ENCODE assay signal across 1 cellular context in the genomic region with DNA sequence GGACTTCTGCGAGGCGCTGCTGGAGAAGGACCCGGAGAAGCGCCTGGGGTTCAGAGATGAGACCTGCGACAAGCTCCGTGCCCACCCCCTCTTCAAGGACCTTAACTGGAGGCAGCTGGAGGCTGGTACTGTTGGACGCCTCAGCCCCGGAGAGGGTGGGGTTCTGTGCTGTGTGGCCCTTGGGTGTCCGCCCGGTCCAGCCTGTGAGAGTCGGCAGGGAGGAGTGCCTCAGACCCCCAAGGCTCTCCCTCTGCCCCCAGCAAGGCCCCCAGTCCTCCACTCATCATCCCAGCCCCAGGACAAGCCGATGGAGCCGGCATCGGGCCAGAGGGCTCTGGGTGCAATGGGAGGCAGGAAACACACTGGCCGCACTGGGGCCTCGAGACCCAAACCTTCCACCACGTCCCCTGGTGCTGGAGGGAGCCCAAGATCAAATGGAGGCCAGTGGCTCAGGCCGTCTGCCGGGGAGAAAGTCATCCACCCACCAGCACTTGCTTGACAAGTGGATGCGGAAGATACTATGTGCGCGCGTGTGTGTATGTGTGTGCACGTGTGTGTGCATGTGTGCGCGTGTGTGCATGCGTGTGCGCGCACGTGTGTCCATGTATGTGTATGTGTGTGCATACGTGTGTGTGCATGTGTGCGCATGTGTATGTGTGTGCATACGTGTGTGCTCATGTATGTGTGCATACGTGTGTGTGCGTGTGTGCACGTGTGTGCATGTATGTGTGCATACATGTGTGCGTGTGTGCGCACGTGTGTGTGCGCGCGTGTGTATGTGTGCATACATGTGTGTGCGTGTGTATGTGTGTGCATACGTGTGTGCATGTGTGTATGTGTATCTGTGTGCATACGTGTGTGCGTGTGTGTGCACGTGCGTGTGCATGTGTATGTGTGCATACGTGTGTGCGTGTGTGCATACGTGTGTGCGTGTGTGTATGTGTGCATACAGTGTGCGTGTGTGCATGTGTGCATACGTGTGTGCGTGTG.
TF ChIP-seq lines count a peak whose summit lies in the region.

No MANE protein-coding gene starts in this region.

TF ChIP-seq in HEK293, 187 proteins besides CTCF, POLR2A, EP300 and RAD21 (continued from another document):
- TF ChIP-seq, protein P1, sequence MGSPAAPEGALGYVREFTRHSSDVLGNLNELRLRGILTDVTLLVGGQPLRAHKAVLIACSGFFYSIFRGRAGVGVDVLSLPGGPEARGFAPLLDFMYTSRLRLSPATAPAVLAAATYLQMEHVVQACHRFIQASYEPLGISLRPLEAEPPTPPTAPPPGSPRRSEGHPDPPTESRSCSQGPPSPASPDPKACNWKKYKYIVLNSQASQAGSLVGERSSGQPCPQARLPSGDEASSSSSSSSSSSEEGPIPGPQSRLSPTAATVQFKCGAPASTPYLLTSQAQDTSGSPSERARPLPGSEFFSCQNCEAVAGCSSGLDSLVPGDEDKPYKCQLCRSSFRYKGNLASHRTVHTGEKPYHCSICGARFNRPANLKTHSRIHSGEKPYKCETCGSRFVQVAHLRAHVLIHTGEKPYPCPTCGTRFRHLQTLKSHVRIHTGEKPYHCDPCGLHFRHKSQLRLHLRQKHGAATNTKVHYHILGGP (tag by site-specific recombination; IDR thresholded peaks at IDR 0.05) = no peak
- TF ChIP-seq, protein P2, sequence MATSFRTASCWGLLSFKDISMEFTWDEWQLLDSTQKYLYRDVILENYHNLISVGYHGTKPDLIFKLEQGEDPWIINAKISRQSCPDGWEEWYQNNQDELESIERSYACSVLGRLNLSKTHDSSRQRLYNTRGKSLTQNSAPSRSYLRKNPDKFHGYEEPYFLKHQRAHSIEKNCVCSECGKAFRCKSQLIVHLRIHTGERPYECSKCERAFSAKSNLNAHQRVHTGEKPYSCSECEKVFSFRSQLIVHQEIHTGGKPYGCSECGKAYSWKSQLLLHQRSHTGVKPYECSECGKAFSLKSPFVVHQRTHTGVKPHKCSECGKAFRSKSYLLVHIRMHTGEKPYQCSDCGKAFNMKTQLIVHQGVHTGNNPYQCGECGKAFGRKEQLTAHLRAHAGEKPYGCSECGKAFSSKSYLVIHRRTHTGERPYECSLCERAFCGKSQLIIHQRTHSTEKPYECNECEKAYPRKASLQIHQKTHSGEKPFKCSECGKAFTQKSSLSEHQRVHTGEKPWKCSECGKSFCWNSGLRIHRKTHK (tag by site-specific recombination; IDR thresholded peaks at IDR 0.05) = no peak
- TF ChIP-seq HOXA7 (CRISPR knock-in tag; IDR thresholded peaks at IDR 0.05; ENCODE audit: borderline replicate concordance) (no peak), KLF9 (tag by site-specific recombination; IDR thresholded peaks at IDR 0.05; ENCODE audit: low read depth) (peak; percentile 34; the same call in 1 of the 2 replicates), ZNF311 (tag by site-specific recombination; IDR thresholded peaks at IDR 0.05; ENCODE audit: borderline replicate concordance) (no peak), ZNF623 (tag by site-specific recombination; IDR thresholded peaks at IDR 0.05) (no peak), KLF16 (tag by site-specific recombination; IDR thresholded peaks at IDR 0.05) (no peak), ZNF621 (tag by site-specific recombination; IDR thresholded peaks at IDR 0.05) (no peak), ZNF76 (tag by site-specific recombination; IDR thresholded peaks at IDR 0.05; ENCODE audit: borderline replicate concordance, low read depth) (no peak)
- TF ChIP-seq, protein P3, sequence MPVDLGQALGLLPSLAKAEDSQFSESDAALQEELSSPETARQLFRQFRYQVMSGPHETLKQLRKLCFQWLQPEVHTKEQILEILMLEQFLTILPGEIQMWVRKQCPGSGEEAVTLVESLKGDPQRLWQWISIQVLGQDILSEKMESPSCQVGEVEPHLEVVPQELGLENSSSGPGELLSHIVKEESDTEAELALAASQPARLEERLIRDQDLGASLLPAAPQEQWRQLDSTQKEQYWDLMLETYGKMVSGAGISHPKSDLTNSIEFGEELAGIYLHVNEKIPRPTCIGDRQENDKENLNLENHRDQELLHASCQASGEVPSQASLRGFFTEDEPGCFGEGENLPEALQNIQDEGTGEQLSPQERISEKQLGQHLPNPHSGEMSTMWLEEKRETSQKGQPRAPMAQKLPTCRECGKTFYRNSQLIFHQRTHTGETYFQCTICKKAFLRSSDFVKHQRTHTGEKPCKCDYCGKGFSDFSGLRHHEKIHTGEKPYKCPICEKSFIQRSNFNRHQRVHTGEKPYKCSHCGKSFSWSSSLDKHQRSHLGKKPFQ (tag by site-specific recombination; IDR thresholded peaks at IDR 0.05) = 0 out of 2 replicates have a peak, but pooled peaks have one; percentile 23
- TF ChIP-seq, protein P4, sequence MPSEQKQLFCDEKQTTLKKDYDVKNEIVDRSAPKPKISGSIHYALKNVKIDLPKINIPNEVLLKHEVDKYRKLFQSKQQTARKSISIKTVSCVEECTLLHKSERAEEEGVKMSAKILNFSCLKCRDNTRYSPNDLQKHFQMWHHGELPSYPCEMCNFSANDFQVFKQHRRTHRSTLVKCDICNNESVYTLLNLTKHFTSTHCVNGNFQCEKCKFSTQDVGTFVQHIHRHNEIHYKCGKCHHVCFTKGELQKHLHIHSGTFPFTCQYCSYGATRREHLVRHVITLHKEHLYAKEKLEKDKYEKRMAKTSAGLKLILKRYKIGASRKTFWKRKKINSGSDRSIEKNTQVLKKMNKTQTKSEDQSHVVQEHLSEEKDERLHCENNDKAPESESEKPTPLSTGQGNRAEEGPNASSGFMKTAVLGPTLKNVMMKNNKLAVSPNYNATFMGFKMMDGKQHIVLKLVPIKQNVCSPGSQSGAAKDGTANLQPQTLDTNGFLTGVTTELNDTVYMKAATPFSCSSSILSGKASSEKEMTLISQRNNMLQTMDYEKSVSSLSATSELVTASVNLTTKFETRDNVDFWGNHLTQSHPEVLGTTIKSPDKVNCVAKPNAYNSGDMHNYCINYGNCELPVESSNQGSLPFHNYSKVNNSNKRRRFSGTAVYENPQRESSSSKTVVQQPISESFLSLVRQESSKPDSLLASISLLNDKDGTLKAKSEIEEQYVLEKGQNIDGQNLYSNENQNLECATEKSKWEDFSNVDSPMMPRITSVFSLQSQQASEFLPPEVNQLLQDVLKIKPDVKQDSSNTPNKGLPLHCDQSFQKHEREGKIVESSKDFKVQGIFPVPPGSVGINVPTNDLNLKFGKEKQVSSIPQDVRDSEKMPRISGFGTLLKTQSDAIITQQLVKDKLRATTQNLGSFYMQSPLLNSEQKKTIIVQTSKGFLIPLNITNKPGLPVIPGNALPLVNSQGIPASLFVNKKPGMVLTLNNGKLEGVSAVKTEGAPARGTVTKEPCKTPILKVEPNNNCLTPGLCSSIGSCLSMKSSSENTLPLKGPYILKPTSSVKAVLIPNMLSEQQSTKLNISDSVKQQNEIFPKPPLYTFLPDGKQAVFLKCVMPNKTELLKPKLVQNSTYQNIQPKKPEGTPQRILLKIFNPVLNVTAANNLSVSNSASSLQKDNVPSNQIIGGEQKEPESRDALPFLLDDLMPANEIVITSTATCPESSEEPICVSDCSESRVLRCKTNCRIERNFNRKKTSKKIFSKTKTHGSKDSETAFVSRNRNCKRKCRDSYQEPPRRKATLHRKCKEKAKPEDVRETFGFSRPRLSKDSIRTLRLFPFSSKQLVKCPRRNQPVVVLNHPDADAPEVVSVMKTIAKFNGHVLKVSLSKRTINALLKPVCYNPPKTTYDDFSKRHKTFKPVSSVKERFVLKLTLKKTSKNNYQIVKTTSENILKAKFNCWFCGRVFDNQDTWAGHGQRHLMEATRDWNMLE (tag by site-specific recombination; conservative IDR thresholded peaks at IDR 0.05; ENCODE audit: low read depth) = no peak
